ENCODE assay signal across 15 cellular contexts in genomic region chr2:127078691-127079270, GRCh38. TPM values are rescaled to one million over a fixed set of nuclear protein-coding genes. Genes with fewer than 3 reads are reported as not detected.
DNase-seq lines count a peak whose midpoint lies in the region; ATAC-seq and TF ChIP-seq lines count a peak whose summit lies in the region.
"Had no signal": no experiment of that assay in that cellular context is flagged by ENCODE, and none has a peak within 500 bp of the region (broad histone marks: within the 10 kb centered on the region; RNA-seq: fewer than 3 reads in every experiment).

No MANE protein-coding gene starts in this region.

- H3K9me3 ChIP-seq in CD8-positive, alpha-beta memory T cell (ENCODE audit: low read length): no peaks in the 10 kb centered on the region

- CTCF ChIA-PET in CD8-positive, alpha-beta memory T cell (lab: Charles Lee): interaction anchor here (1.4 to 8.8 kb wide), 3 partner anchors 11 to 27 kb away, joined by 3 to 108 read pairs (median 21); no protein-coding TSS in a partner anchor
- CTCF ChIA-PET in T-cell (lab: Charles Lee): interaction anchor here in 1 of 2 donors (1.1 kb wide), 1 partner anchor 11 kb away, joined by 3 read pairs; no protein-coding TSS in a partner anchor

- H3K4me3 ChIP-seq in CD8-positive, alpha-beta memory T cell (ENCODE audit: low read length): peak overlapping the region; percentile 93
- H3K4me3 ChIP-seq in coronary artery: no peak overlapping the region

- no peak overlapping the region for H3K27ac ChIP-seq in CD8-positive, alpha-beta memory T cell (ENCODE audit: low read depth, low read length)
- H3K27ac ChIP-seq in caudate nucleus (ENCODE audit: low read depth, low read length) (peak overlapping the region; percentile 91), coronary artery (peak overlapping the region in 1 of 2 donors; percentile 81)

- peaks cover 61 to 90% (median 84%) of the 10 kb centered on the region in 3 donors for H3K4me1 Mint-ChIP-seq in CD8-positive, alpha-beta memory T cell
- peaks cover 75 to 85% (median 84%) of the 10 kb centered on the region in 3 donors for H3K4me1 Mint-ChIP-seq in T-cell
- H3K4me1 Mint-ChIP-seq in osteocyte (ENCODE audit: unreplicated experiment): peaks cover 73% of the 10 kb centered on the region

- no peaks in the 10 kb centered on the region for H3K27me3 ChIP-seq in CD8-positive, alpha-beta memory T cell (ENCODE audit: insufficient read depth, low read length, poor library complexity, severe bottlenecking)

- POLR2A ChIA-PET in CD8-positive, alpha-beta memory T cell (lab: Charles Lee): no interaction called here
- POLR2A ChIA-PET in T-cell (lab: Charles Lee): no interaction called here

- H3K36me3 ChIP-seq in CD8-positive, alpha-beta memory T cell (ENCODE audit: insufficient read depth, low read length): peaks cover 5% of the 10 kb centered on the region

- TF ChIP-seq CTCF in osteocyte (IDR thresholded peaks at IDR 0.05) (peak; percentile 11), coronary artery (IDR thresholded peaks at IDR 0.05) (no peak)

- DNase-seq in CD8-positive, alpha-beta memory T cell: no peak
- no peak for DNase-seq in T-cell
- DNase-seq in caudate nucleus (lab: John Stamatoyannopoulos, UW): no peak
- DNase-seq in osteocyte (ENCODE audit: extremely low spot score, unreplicated experiment): no peak
- no peak for DNase-seq in CD1c-positive myeloid dendritic cell (ENCODE audit: extremely low spot score)
- no peak for DNase-seq in globus pallidus (ENCODE audit: low spot score)
- no peak for DNase-seq in coronary artery (ENCODE audit: low spot score)
- DNase-seq: activated effector memory CD4-positive, alpha-beta T cell treated with anti-CD3 and anti-CD28 coated beads, Interleukin-2, amount 50 U/mL, for 16 hours; foreskin fibroblast; NCI-H1092 treated with DMSO at 0.1 percent for 48 hours; NCI-H510A; occipital lobe; stimulated activated naive CD4-positive, alpha-beta T cell had no signal

- H3K4me1 ChIP-seq in CD8-positive, alpha-beta memory T cell (ENCODE audit: insufficient read depth, low read length): peaks cover 68% of the 10 kb centered on the region

- H3K9me3 Mint-ChIP-seq in CD8-positive, alpha-beta memory T cell: no peaks in the 10 kb centered on the region
- H3K9me3 Mint-ChIP-seq in T-cell (no peaks in the 10 kb centered on the region), osteocyte (ENCODE audit: unreplicated experiment) (no peaks in the 10 kb centered on the region)
- H3K9me3 Mint-ChIP-seq: dendritic cell treated with granulocyte-macrophage colony-stimulating factor and Interleukin-4, amounts not matched to agents 40 ng/mL and 50 ng/mL, for 4 days had no signal

- no peaks in the 10 kb centered on the region for H3K27me3 Mint-ChIP-seq in CD8-positive, alpha-beta memory T cell
- H3K27me3 Mint-ChIP-seq in T-cell (no peaks in the 10 kb centered on the region), osteocyte (ENCODE audit: unreplicated experiment) (no peaks in the 10 kb centered on the region)

- peak overlapping the region; percentile 87 to 95 (median 92) for H3K4me3 Mint-ChIP-seq in CD8-positive, alpha-beta memory T cell
- peak overlapping the region; percentile 85 to 92 (median 86) for H3K4me3 Mint-ChIP-seq in T-cell
- no peak overlapping the region for H3K4me3 Mint-ChIP-seq in osteocyte (ENCODE audit: unreplicated experiment)
- H3K4me3 Mint-ChIP-seq: dendritic cell treated with granulocyte-macrophage colony-stimulating factor and Interleukin-4, amounts not matched to agents 40 ng/mL and 50 ng/mL, for 4 days had no signal

- no peak for ATAC-seq in T-cell (replicated peaks in 1 of 4)
- ATAC-seq in HG03175 (IDR thresholded peaks at IDR 0.05; ENCODE audit: unreplicated experiment): no peak

- H3K27ac Mint-ChIP-seq in CD8-positive, alpha-beta memory T cell: peak overlapping the region; percentile 95 to 100 (median 98)
- peak overlapping the region; percentile 98 to 99 for H3K27ac Mint-ChIP-seq in T-cell
- H3K27ac Mint-ChIP-seq in osteocyte (ENCODE audit: unreplicated experiment): peak overlapping the region; percentile 17
- H3K27ac Mint-ChIP-seq: dendritic cell treated with granulocyte-macrophage colony-stimulating factor and Interleukin-4, amounts not matched to agents 40 ng/mL and 50 ng/mL, for 4 days had no signal

- peaks cover 0 to 34% (median 0%) of the 10 kb centered on the region in 3 donors for H3K36me3 Mint-ChIP-seq in CD8-positive, alpha-beta memory T cell
- H3K36me3 Mint-ChIP-seq in T-cell (peaks cover 8% of the 10 kb centered on the region), osteocyte (ENCODE audit: unreplicated experiment) (peaks cover 1% of the 10 kb centered on the region)

RNA-seq across cellular contexts. Expression of gene BIN1, which starts 28.2 kb away (rescaled TPM):
- 10 to 100 TPM; 84.9 to 87.3 TPM for total RNA-seq in CD8-positive, alpha-beta memory T cell
- 163 TPM for polyA plus RNA-seq in CD8-positive, alpha-beta memory T cell
- total RNA-seq in T-cell (100 to 1,000 TPM; 144 to 172 (median 151) TPM), osteocyte (101 TPM in 2 replicates)

Comparison
In these comparisons a context has a peak if more than half of its experiments do, and no peak if none do; other contexts are left out.
1. H3K27ac Mint-ChIP-seq: peak in every context shown above with its lines; median percentile 98 in T-cell; 98 in CD8-positive, alpha-beta memory T cell; 17 in osteocyte.